In genomic region chr6:28785962-28786679, GRCh38 we compare ENCODE assay signal across 20 cellular contexts.
"Had no signal": no experiment of that assay in that cellular context is flagged by ENCODE, and none has a peak within 500 bp of the region (broad histone marks: within the 10 kb centered on the region; RNA-seq: fewer than 3 reads in every experiment).

No MANE protein-coding gene starts in this region.

- H3K9me3 ChIP-seq: gastrocnemius medialis, lower lobe of right lung, neutrophil, SK-N-SH, transverse colon had no signal

- ATAC-seq: activated naive CD8-positive, alpha-beta T cell treated with anti-CD3 and anti-CD28 coated beads, Interleukin-2, amount 50 U/mL, for 24 hours; activated T-cell treated with anti-CD3 and anti-CD28 coated beads, Interleukin-2, amount 50 U/mL, for 4 hours; gastrocnemius medialis; left cardiac atrium; lower lobe of right lung; right cardiac atrium; stimulated activated effector memory CD8-positive, alpha-beta T cell treated with anti-CD3 and anti-CD28 coated beads, Interleukin-12 subunit alpha, Interleukin-12 subunit beta, amount 100 ng/mL, for 72 hours had no signal

- H3K4me3 Mint-ChIP-seq: activated naive CD8-positive, alpha-beta T cell treated with anti-CD3 and anti-CD28 coated beads, Interleukin-2, amount 50 U/mL, for 24 hours; activated T-cell treated with anti-CD3 and anti-CD28 coated beads, Interleukin-2, amount 50 U/mL, for 4 hours; immature natural killer cell; stimulated activated effector memory CD8-positive, alpha-beta T cell treated with anti-CD3 and anti-CD28 coated beads, Interleukin-12 subunit alpha, Interleukin-12 subunit beta, amount 100 ng/mL, for 72 hours had no signal

- FAIRE-seq: astrocyte, colon, TTC549 had no signal

- H3K36me3 ChIP-seq: gastrocnemius medialis, lower lobe of right lung, neutrophil, transverse colon had no signal

- H3K9me2 ChIP-seq: SK-N-SH had no signal

- H3K27ac Mint-ChIP-seq: activated naive CD8-positive, alpha-beta T cell treated with anti-CD3 and anti-CD28 coated beads, Interleukin-2, amount 50 U/mL, for 24 hours; immature natural killer cell; stimulated activated effector memory CD8-positive, alpha-beta T cell treated with anti-CD3 and anti-CD28 coated beads, Interleukin-12 subunit alpha, Interleukin-12 subunit beta, amount 100 ng/mL, for 72 hours had no signal

- H3K9ac ChIP-seq: SK-N-SH had no signal

- H3K4me3 ChIP-seq: gastrocnemius medialis, lower lobe of right lung, smooth muscle cell, transverse colon had no signal

- H3K4me1 ChIP-seq: gastrocnemius medialis, lower lobe of right lung had no signal

- H3K27ac ChIP-seq: gastrocnemius medialis, lower lobe of right lung, neutrophil, transverse colon had no signal

- H3K4me2 ChIP-seq: SK-N-SH, smooth muscle cell had no signal

- DNase-seq: activated CD4-positive, alpha-beta T cell treated with anti-CD3 and anti-CD28 coated beads, Interleukin-2, amount 50 U/mL, for 4 hours; activated CD4-positive, CD25-positive, alpha-beta regulatory T cell treated with anti-CD3 and anti-CD28 coated beads, Interleukin-2, amount 50 U/mL, for 72 hours; activated naive CD8-positive, alpha-beta T cell treated with anti-CD3 and anti-CD28 coated beads, Interleukin-2, amount 50 U/mL, for 24 hours; activated T-cell treated with anti-CD3 and anti-CD28 coated beads, Interleukin-2, amount 50 U/mL, for 4 hours; effector CD4-positive, alpha-beta T cell; gastrocnemius medialis; immature natural killer cell; left cardiac atrium; lower lobe of right lung; midbrain; right cardiac atrium; SK-N-SH; substantia nigra; transverse colon had no signal
